In the genomic region with DNA sequence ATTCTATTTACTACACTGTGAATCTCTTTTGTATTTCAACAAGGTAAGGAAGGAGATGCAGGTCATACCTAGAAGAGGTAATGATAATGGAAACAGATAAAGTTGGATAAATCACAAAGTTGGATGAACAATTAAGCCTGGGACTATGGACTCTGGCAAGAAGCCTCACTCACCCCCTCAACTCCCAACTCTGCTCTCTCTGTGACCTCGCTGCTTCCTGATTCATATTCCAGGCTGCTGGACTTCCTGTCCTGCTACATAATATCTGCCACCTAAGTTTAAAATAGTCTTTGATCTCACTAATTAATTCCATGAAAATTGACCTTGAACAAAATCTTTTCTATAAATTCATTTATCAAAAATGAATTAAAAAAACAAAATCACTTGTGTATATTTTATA, we compare ENCODE assay signal across 24 cellular contexts.
A peak's percentile ranks its signal among the peaks of the same experiment; 100 is the strongest.
DNase-seq lines count a peak whose midpoint lies in the region; ATAC-seq, FAIRE-seq and TF ChIP-seq lines count a peak whose summit lies in the region.
"Had no signal": no experiment of that assay in that cellular context is flagged by ENCODE, and none has a peak within 500 bp of the region (broad histone marks: within the 10 kb centered on the region; RNA-seq: fewer than 3 reads in every experiment).

No MANE protein-coding gene starts in this region.

- H4K8ac ChIP-seq in mesendoderm (ENCODE audit: low read depth, low read length) = no peak overlapping the region

- H3K9ac ChIP-seq in mesendoderm (ENCODE audit: low read length) = no peak overlapping the region

- DNase-seq in HCEC 1CT = peak; percentile 4
- peak; percentile 54 for DNase-seq in dermis blood vessel endothelial cell
- DNase-seq in activated gamma-delta T cell treated with Interleukin-2 at 50 U/mL for 16 hours = no peak
- no peak for DNase-seq in mesendoderm
- no peak for DNase-seq in brain microvascular endothelial cell
- DNase-seq: ACHN; BE2C; C1 segment of cervical spinal cord; CD4-positive, CD25-positive, alpha-beta regulatory T cell; CD8-positive, alpha-beta memory T cell; COR-L47; DMS 273 treated with DMSO at 0.1 percent for 48 hours; DMS53; DND-41; EL; GDM1; H9; KBM-7 had no signal

- no peak overlapping the region for H2BK15ac ChIP-seq in mesendoderm (replicated peaks; ENCODE audit: low read depth)

- H3K56ac ChIP-seq in mesendoderm (ENCODE audit: low read length) = no peak overlapping the region

- no peak overlapping the region for H3K4me3 ChIP-seq in mesendoderm (ENCODE audit: low read length)
- no peak overlapping the region for H3K4me3 ChIP-seq in brain microvascular endothelial cell (ENCODE audit: low read depth, low read length)

- no peak overlapping the region for H2BK5ac ChIP-seq in mesendoderm (ENCODE audit: low read length)

- no peak overlapping the region for H2AK5ac ChIP-seq in mesendoderm (ENCODE audit: low read length)

- H2BK120ac ChIP-seq in mesendoderm (ENCODE audit: low read depth, low read length) = no peak overlapping the region

- no peaks in the 10 kb centered on the region for H3K79me2 ChIP-seq in mesendoderm (ENCODE audit: control insufficient read depth, insufficient read depth, low read length)

- no peak overlapping the region for H3K4me2 ChIP-seq in mesendoderm (ENCODE audit: low read length)

- H4K5ac ChIP-seq in mesendoderm (ENCODE audit: low read length) = no peak overlapping the region

- H3K18ac ChIP-seq in mesendoderm (ENCODE audit: low read length) = no peak overlapping the region

- H3K27ac ChIP-seq in mesendoderm (ENCODE audit: low read depth, low read length) (no peak overlapping the region), brain microvascular endothelial cell (no peak overlapping the region)

- H3K79me1 ChIP-seq in mesendoderm (ENCODE audit: low read length) = no peaks in the 10 kb centered on the region

- no peaks in the 10 kb centered on the region for H3K4me1 ChIP-seq in mesendoderm (ENCODE audit: control insufficient read depth, low read depth, low read length)

- no CpG with 5 or more reads among the region's 1 CpG for WGBS in mesendoderm (ENCODE audit: extremely low coverage, insufficient coverage, low lambda C conversion rate)

- no peaks in the 10 kb centered on the region for H3K36me3 ChIP-seq in mesendoderm (ENCODE audit: control insufficient read depth, insufficient read depth, low read length)
- no peaks in the 10 kb centered on the region for H3K36me3 ChIP-seq in brain microvascular endothelial cell (replicated peaks)
- H3K36me3 ChIP-seq: BE2C had no signal

- H3K23ac ChIP-seq in mesendoderm (ENCODE audit: low read length) = no peak overlapping the region

- no peaks in the 10 kb centered on the region for H3K27me3 ChIP-seq in mesendoderm (ENCODE audit: insufficient read depth, low read length, poor library complexity)
- H3K27me3 ChIP-seq in brain microvascular endothelial cell (replicated peaks) = no peaks in the 10 kb centered on the region
- H3K27me3 ChIP-seq: BE2C had no signal

- no peak for ATAC-seq in HG02870 (IDR thresholded peaks at IDR 0.05; ENCODE audit: unreplicated experiment)
- ATAC-seq: HepG2 had no signal

- no peak for TF ChIP-seq CTCF in brain microvascular endothelial cell (IDR thresholded peaks at IDR 0.05; ENCODE audit: low read depth, low read length, missing control alignments)

- FAIRE-seq in islet of Langerhans (lab: Jason Lieb, UNC) = peak; percentile 9
- FAIRE-seq: GM12892, GM18507, H1, HepG2 had no signal

- in situ Hi-C loops in brain microvascular endothelial cell (cut with HindIII; ENCODE audit: low pct_ligation_motif_present, low sequenced_read_pairs) = no loop called here

- no peak overlapping the region for H3K4ac ChIP-seq in mesendoderm (ENCODE audit: low read depth, low read length)

Comparison
In these comparisons a context has a peak if more than half of its experiments do, and no peak if none do; other contexts are left out.
1. DNase-seq: peak in HCEC 1CT (single experiment) and dermis blood vessel endothelial cell (single experiment); none in activated gamma-delta T cell treated with Interleukin-2 at 50 U/mL for 16 hours (single experiment), mesendoderm (single experiment) and brain microvascular endothelial cell (single experiment).